Comparison of ENCODE assay signal across 18 cellular contexts in genomic region chrX:42920752-42921151, GRCh38.
A peak's percentile ranks its signal among the peaks of the same experiment; 100 is the strongest.
DNase-seq lines count a peak whose midpoint lies in the region; ATAC-seq, FAIRE-seq and TF ChIP-seq lines count a peak whose summit lies in the region.
"Had no signal": no experiment of that assay in that cellular context is flagged by ENCODE, and none has a peak within 500 bp of the region (broad histone marks: within the 10 kb centered on the region; RNA-seq: fewer than 3 reads in every experiment).

No MANE protein-coding gene starts in this region.

- intact Hi-C loops in left colon (cut with DNase I, micrococcal nuclease), result no loop called here

- H3K27me3 ChIP-seq in SJCRH30, result no peaks in the 10 kb centered on the region

- no peaks in the 10 kb centered on the region for H3K9me3 ChIP-seq in SJCRH30 (replicated peaks)

- no peak for FAIRE-seq in GM19239 (lab: Jason Lieb, UNC)
- FAIRE-seq: D721Med had no signal

- H3K4me1 ChIP-seq in SJCRH30, result no peaks in the 10 kb centered on the region
- H3K4me1 ChIP-seq: HAP-1 had no signal

- H3K27ac ChIP-seq in SJCRH30, result no peak overlapping the region
- H3K27ac ChIP-seq: 22Rv1, HL-60 had no signal

- no peaks in the 10 kb centered on the region for H3K36me3 ChIP-seq in SJCRH30
- H3K36me3 ChIP-seq: HAP-1 had no signal

- ATAC-seq in left colon, result no peak
- ATAC-seq: SK-N-SH treated with all-trans-retinoic acid at 6 μM for 48 hours had no signal

- H3K4me3 ChIP-seq in SJCRH30, result no peak overlapping the region
- H3K4me3 ChIP-seq in fibroblast of mammary gland (ENCODE audit: control insufficient read depth, low read depth, low read length), result no peak overlapping the region
- H3K4me3 ChIP-seq: HAP-1 had no signal

- TF ChIP-seq CTCF in fibroblast of mammary gland (conservative IDR thresholded peaks at IDR 0.05; ENCODE audit: control insufficient read depth, insufficient read depth, low read depth, low read length), result no peak

- DNase-seq in NCI-H1105 treated with DMSO at 0.1 percent for 48 hours (lab: John Stamatoyannopoulos, UW), result peak; percentile 48
- DNase-seq in NCI-H1105 (lab: John Stamatoyannopoulos, UW), result no peak
- DNase-seq in SJCRH30, result peak; percentile 31 to 34
- peak; percentile 0 for DNase-seq in fibroblast of mammary gland (ENCODE audit: low read depth)
- peak; percentile 9 for DNase-seq in renal cortical epithelial cell (ENCODE audit: low read depth)
- DNase-seq in GM19239 (ENCODE audit: insufficient read length, low spot score), result no peak
- no peak for DNase-seq in left colon
- DNase-seq in CD1c-positive myeloid dendritic cell (ENCODE audit: extremely low spot score), result no peak
- DNase-seq: CD8-positive, alpha-beta memory T cell; DMS79; NCI-H2171 treated with DMSO at 0.1 percent for 48 hours; NCI-H82; Right ventricle myocardium superior had no signal

Comparison
In these comparisons a context has a peak if more than half of its experiments do, and no peak if none do; other contexts are left out.
1. DNase-seq: peak in NCI-H1105 treated with DMSO at 0.1 percent for 48 hours (single experiment), SJCRH30 (2 of 2), fibroblast of mammary gland (single experiment) and renal cortical epithelial cell (single experiment); none in NCI-H1105 (single experiment), GM19239 (single experiment), left colon (0 of 2) and CD1c-positive myeloid dendritic cell (single experiment).